In genomic region chr6:17581282-17581681, GRCh38 we compare ENCODE assay signal across 8 cellular contexts. TPM values are rescaled to one million over a fixed set of nuclear protein-coding genes. Genes with fewer than 3 reads are reported as not detected.
DNase-seq lines count a peak whose midpoint lies in the region; ATAC-seq, FAIRE-seq and TF ChIP-seq lines count a peak whose summit lies in the region.
"Not testable (repeated sequence)": the region's sequence is repeated elsewhere in the genome, so short reads cannot be mapped to it uniquely, and the experiment has no call there.

No MANE protein-coding gene starts in this region.

- not testable (repeated sequence) for DNase-seq in CD4-positive, CD25-positive, alpha-beta regulatory T cell; T-helper 17 cell; activated T-cell treated with anti-CD3 and anti-CD28 coated beads, Interleukin-2, amount 50 U/mL, for 4 hours; astrocyte (ENCODE audit: low read depth); osteocyte (ENCODE audit: extremely low spot score, unreplicated experiment); tibial artery
- DNase-seq in GM23338 (ENCODE audit: low spot score), result peak; percentile 4

- H3K4me2 ChIP-seq in GM23338, result peak overlapping the region; percentile 75; the same call in 1 of the 2 replicates
- H3K4me2 ChIP-seq in astrocyte (ENCODE audit: low read length), result not testable (repeated sequence)

- H3K27me3 ChIP-seq in CD4-positive, CD25-positive, alpha-beta regulatory T cell (ENCODE audit: control insufficient read depth, insufficient read depth, low read length), result peaks cover 11% of the 10 kb centered on the region
- H3K27me3 ChIP-seq in GM23338 (ENCODE audit: insufficient read depth); astrocyte (ENCODE audit: insufficient read depth, low read length); iPS-15b (ENCODE audit: control insufficient read depth, insufficient read depth, low read length); tibial artery: not testable (repeated sequence)

- not testable (repeated sequence) for H3F3A ChIP-seq in GM23338 (replicated peaks; ENCODE audit: low read depth)

- not testable (repeated sequence) for TF ChIP-seq CTCF in GM23338 (conservative IDR thresholded peaks at IDR 0.05; ENCODE audit: low read depth in 2 of 2); astrocyte (IDR thresholded peaks at IDR 0.05; ENCODE audit: insufficient read depth, low read depth, low read length); osteocyte (IDR thresholded peaks at IDR 0.05); tibial artery (IDR thresholded peaks at IDR 0.05)

- H3K36me3 Mint-ChIP-seq in CD4-positive, CD25-positive, alpha-beta regulatory T cell; T-helper 17 cell (ENCODE audit: low read depth); activated T-cell treated with anti-CD3 and anti-CD28 coated beads, Interleukin-2, amount 50 U/mL, for 4 hours (ENCODE audit: insufficient read depth); astrocyte (ENCODE audit: low read depth, unreplicated experiment); osteocyte (ENCODE audit: unreplicated experiment): not testable (repeated sequence)
- H3K36me3 Mint-ChIP-seq in GM23338 (ENCODE audit: low read depth), result peaks cover 15% of the 10 kb centered on the region

- FAIRE-seq in astrocyte (lab: Jason Lieb, UNC), result not testable (repeated sequence)

- intact Hi-C loops in tibial artery (cut with DNase I; ENCODE audit: low total_unique reads), result loop anchor here (5.0 kb wide), 1 partner anchor 299 kb away; the partner anchor contains the start of gene RBM24

- peaks cover 0 to 13% (median 4%) of the 10 kb centered on the region in 7 donors for H3K9me3 Mint-ChIP-seq in CD4-positive, CD25-positive, alpha-beta regulatory T cell
- H3K9me3 Mint-ChIP-seq in GM23338, result peaks cover 27% of the 10 kb centered on the region
- peaks cover 12% of the 10 kb centered on the region for H3K9me3 Mint-ChIP-seq in activated T-cell treated with anti-CD3 and anti-CD28 coated beads, Interleukin-2, amount 50 U/mL, for 4 hours
- not testable (repeated sequence) for H3K9me3 Mint-ChIP-seq in astrocyte (ENCODE audit: unreplicated experiment)
- H3K9me3 Mint-ChIP-seq in osteocyte (ENCODE audit: unreplicated experiment), result peaks cover 12% of the 10 kb centered on the region

- ATAC-seq in CD4-positive, CD25-positive, alpha-beta regulatory T cell (ENCODE audit: low read depth in 2 of 2); GM23338; T-helper 17 cell; activated T-cell treated with anti-CD3 and anti-CD28 coated beads, Interleukin-2, amount 50 U/mL, for 4 hours: not testable (repeated sequence)

- H4K20me1 ChIP-seq in GM23338 (replicated peaks; ENCODE audit: insufficient read depth); astrocyte (ENCODE audit: insufficient read depth, low read length): not testable (repeated sequence)

- not testable (repeated sequence) for H3K9me3 ChIP-seq in CD4-positive, CD25-positive, alpha-beta regulatory T cell (ENCODE audit: control insufficient read depth in 2 of 2, low read length in 2 of 2); T-helper 17 cell (ENCODE audit: control insufficient read depth, low read length, poor library complexity, severe bottlenecking); astrocyte (ENCODE audit: insufficient read depth, low read depth, low read length); iPS-15b (ENCODE audit: control insufficient read depth, insufficient read depth, low read length); tibial artery

- not testable (repeated sequence) for H3K36me3 ChIP-seq in CD4-positive, CD25-positive, alpha-beta regulatory T cell (ENCODE audit: control insufficient read depth, insufficient read depth, low read length); GM23338 (ENCODE audit: insufficient read depth); astrocyte (ENCODE audit: insufficient read depth, low read length); iPS-15b (ENCODE audit: control insufficient read depth, insufficient read depth, low read length); tibial artery

- H2AFZ ChIP-seq in GM23338; astrocyte (ENCODE audit: low read depth, low read length): not testable (repeated sequence)

- peak overlapping the region in 3 of 4 donors; percentile 66 to 73 (median 70) for H3K4me3 Mint-ChIP-seq in CD4-positive, CD25-positive, alpha-beta regulatory T cell
- H3K4me3 Mint-ChIP-seq in GM23338 (peak overlapping the region; percentile 70), T-helper 17 cell (peak overlapping the region; percentile 88), astrocyte (ENCODE audit: unreplicated experiment) (peak overlapping the region; percentile 22), osteocyte (ENCODE audit: unreplicated experiment) (peak overlapping the region; percentile 14)
- H3K4me3 Mint-ChIP-seq in activated T-cell treated with anti-CD3 and anti-CD28 coated beads, Interleukin-2, amount 50 U/mL, for 4 hours, result peak overlapping the region; percentile 31

- H3K27ac Mint-ChIP-seq in CD4-positive, CD25-positive, alpha-beta regulatory T cell; GM23338; T-helper 17 cell; astrocyte (ENCODE audit: unreplicated experiment); osteocyte (ENCODE audit: unreplicated experiment): not testable (repeated sequence)

- H3K4me1 Mint-ChIP-seq in CD4-positive, CD25-positive, alpha-beta regulatory T cell; GM23338; activated T-cell treated with anti-CD3 and anti-CD28 coated beads, Interleukin-2, amount 50 U/mL, for 4 hours (ENCODE audit: low read depth); astrocyte (ENCODE audit: low read depth, unreplicated experiment); osteocyte (ENCODE audit: unreplicated experiment): not testable (repeated sequence)
- H3K4me1 Mint-ChIP-seq in T-helper 17 cell, result peaks cover 16% of the 10 kb centered on the region

- H3K27ac ChIP-seq in CD4-positive, CD25-positive, alpha-beta regulatory T cell (ENCODE audit: insufficient read depth, low read length, poor library complexity, severe bottlenecking); GM23338 (ENCODE audit: low read depth); astrocyte (ENCODE audit: low read depth, low read length): not testable (repeated sequence)
- H3K27ac ChIP-seq in tibial artery, result peak overlapping the region; percentile 75 to 80

- H3K27me3 Mint-ChIP-seq in CD4-positive, CD25-positive, alpha-beta regulatory T cell, result peaks cover 10% of the 10 kb centered on the region
- not testable (repeated sequence) for H3K27me3 Mint-ChIP-seq in GM23338 (ENCODE audit: insufficient read depth, low read depth, poor library complexity); activated T-cell treated with anti-CD3 and anti-CD28 coated beads, Interleukin-2, amount 50 U/mL, for 4 hours (ENCODE audit: low read depth); astrocyte (ENCODE audit: low read depth, unreplicated experiment); osteocyte (ENCODE audit: unreplicated experiment)
- peaks cover 14% of the 10 kb centered on the region for H3K27me3 Mint-ChIP-seq in T-helper 17 cell

- H3K79me2 ChIP-seq in GM23338 (replicated peaks; ENCODE audit: insufficient read depth); astrocyte (ENCODE audit: insufficient read depth, low read length): not testable (repeated sequence)

- H3K4me1 ChIP-seq in CD4-positive, CD25-positive, alpha-beta regulatory T cell (ENCODE audit: control insufficient read depth, insufficient read depth, low read length, poor library complexity, severe bottlenecking); GM23338 (ENCODE audit: insufficient read depth); astrocyte (ENCODE audit: insufficient read depth, low read length); iPS-15b (ENCODE audit: control insufficient read depth, insufficient read depth, low read length); tibial artery: not testable (repeated sequence)

- H3K9me2 ChIP-seq in GM23338 (ENCODE audit: insufficient read depth), result not testable (repeated sequence)

- H3K9ac ChIP-seq in astrocyte (ENCODE audit: low read length); iPS-15b (ENCODE audit: low read depth, low read length): not testable (repeated sequence)

- H3K4me3 ChIP-seq in CD4-positive, CD25-positive, alpha-beta regulatory T cell (ENCODE audit: low read depth, low read length); astrocyte (ENCODE audit: insufficient read depth, low read depth, low read length); tibial artery: not testable (repeated sequence)
- peak overlapping the region; percentile 62 for H3K4me3 ChIP-seq in GM23338
- peak overlapping the region; percentile 50 for H3K4me3 ChIP-seq in iPS-15b (ENCODE audit: low read depth, low read length)

RNA-seq across cellular contexts. Expression of gene FAM8A1, which starts 18.8 kb away (rescaled TPM):
- 17.0 TPM for total RNA-seq in CD4-positive, CD25-positive, alpha-beta regulatory T cell
- 1 to 10 TPM; 3.0 to 5.6 (median 3.8) TPM for polyA plus RNA-seq in CD4-positive, CD25-positive, alpha-beta regulatory T cell
- total RNA-seq in GM23338 (2014; rRNA removed; shearing (Covaris generic)), result 12.1 and 15.6 TPM in 2 replicates
- 3.7 and 4.0 TPM in 2 replicates for polyA plus RNA-seq in GM23338 (2016; fragmentation: Nextera tagmentation; extraction: Ambion mirVana)
- total RNA-seq in T-helper 17 cell (10 to 100 TPM; 13.0 to 15.8 TPM), astrocyte (17.9 and 19.5 TPM in 2 replicates), osteocyte (32.0 and 32.2 TPM in 2 replicates)
- 1 to 10 TPM; 2.1 to 2.6 (median 2.4) TPM for total RNA-seq in activated T-cell treated with anti-CD3 and anti-CD28 coated beads, Interleukin-2, amount 50 U/mL, for 4 hours

Comparison
In these comparisons a context has a peak if more than half of its experiments do, and no peak if none do; other contexts are left out.
1. H3K4me3 Mint-ChIP-seq: peak in every context shown above with its lines; median percentile 88 in T-helper 17 cell; 70 in CD4-positive, CD25-positive, alpha-beta regulatory T cell; 70 in GM23338; 31 in activated T-cell treated with anti-CD3 and anti-CD28 coated beads, Interleukin-2, amount 50 U/mL, for 4 hours; 22 in astrocyte; 14 in osteocyte.